In genomic region chr10:93067443-93068365, GRCh38 we compare ENCODE assay signal across 1 cellular context.
TF ChIP-seq lines count a peak whose summit lies in the region.

No MANE protein-coding gene starts in this region.

TF ChIP-seq in A549, 52 proteins besides CTCF, POLR2A, EP300 and RAD21 (continued from another document):
- no peak for TF ChIP-seq MYC (IDR thresholded peaks at IDR 0.05; ENCODE audit: borderline replicate concordance, low read length)
- no peak for TF ChIP-seq ZNF302 (CRISPR knock-in tag; IDR thresholded peaks at IDR 0.05)
- TF ChIP-seq, protein P1, sequence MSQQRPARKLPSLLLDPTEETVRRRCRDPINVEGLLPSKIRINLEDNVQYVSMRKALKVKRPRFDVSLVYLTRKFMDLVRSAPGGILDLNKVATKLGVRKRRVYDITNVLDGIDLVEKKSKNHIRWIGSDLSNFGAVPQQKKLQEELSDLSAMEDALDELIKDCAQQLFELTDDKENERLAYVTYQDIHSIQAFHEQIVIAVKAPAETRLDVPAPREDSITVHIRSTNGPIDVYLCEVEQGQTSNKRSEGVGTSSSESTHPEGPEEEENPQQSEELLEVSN (IDR thresholded peaks at IDR 0.05; ENCODE audit: borderline replicate concordance, low read depth) = no peak
- TF ChIP-seq RNF2 (IDR thresholded peaks at IDR 0.05; ENCODE audit: borderline replicate concordance, low read depth) = no peak
